In genomic region chr4:24892278-24892677, GRCh38 we compare ENCODE assay signal across 29 cellular contexts.
"Had no signal": no experiment of that assay in that cellular context is flagged by ENCODE, and none has a peak within 500 bp of the region (broad histone marks: within the 10 kb centered on the region; RNA-seq: fewer than 3 reads in every experiment).

No MANE protein-coding gene starts in this region.

- H3K27me3 Mint-ChIP-seq: dendritic cell treated with granulocyte-macrophage colony-stimulating factor and Interleukin-4, amounts not matched to agents 40 ng/mL and 50 ng/mL, for 4 days had no signal

- H3K4me3 ChIP-seq: colonic mucosa, coronary artery, dorsolateral prefrontal cortex, esophagus muscularis mucosa, esophagus squamous epithelium, gastrocnemius medialis, gastroesophageal sphincter, heart left ventricle, heart right ventricle, hepatocyte had no signal

- H3K27ac ChIP-seq: colonic mucosa, coronary artery, dorsolateral prefrontal cortex, epithelial cell of prostate, esophagus muscularis mucosa, esophagus squamous epithelium, foreskin keratinocyte, gastrocnemius medialis, gastroesophageal sphincter, heart left ventricle, heart right ventricle, hepatocyte had no signal

- H3K9me3 ChIP-seq: colonic mucosa, esophagus muscularis mucosa, esophagus squamous epithelium, gastrocnemius medialis, gastroesophageal sphincter, heart left ventricle, heart right ventricle had no signal

- H3K36me3 ChIP-seq: colonic mucosa, esophagus squamous epithelium, gastrocnemius medialis had no signal

- H3K27ac Mint-ChIP-seq: dendritic cell treated with granulocyte-macrophage colony-stimulating factor and Interleukin-4, amounts not matched to agents 40 ng/mL and 50 ng/mL, for 4 days; effector memory CD8-positive, alpha-beta T cell; endodermal cell had no signal

- H3K4me3 Mint-ChIP-seq: dendritic cell treated with granulocyte-macrophage colony-stimulating factor and Interleukin-4, amounts not matched to agents 40 ng/mL and 50 ng/mL, for 4 days; effector memory CD8-positive, alpha-beta T cell; endodermal cell had no signal

- DNase-seq: colonic mucosa; cortex of kidney; dermis blood vessel endothelial cell; dorsolateral prefrontal cortex; effector CD4-positive, alpha-beta T cell; effector CD8-positive, alpha-beta T cell; effector memory CD4-positive, alpha-beta T cell; effector memory CD8-positive, alpha-beta T cell; endodermal cell; erythroblast; esophagus squamous epithelium; foreskin fibroblast; foreskin keratinocyte; foreskin melanocyte; gastrocnemius medialis; glutamatergic neuron; head of caudate nucleus; heart left ventricle; heart right ventricle had no signal

- H3K4me1 ChIP-seq: colonic mucosa, foreskin keratinocyte, gastrocnemius medialis, heart left ventricle, heart right ventricle had no signal

- FAIRE-seq: endometrium, endothelial cell of umbilical vein, frontal cortex had no signal

- ATAC-seq: effector memory CD8-positive, alpha-beta T cell; esophagus mucosa; foreskin keratinocyte; gastrocnemius medialis; gastroesophageal sphincter; heart left ventricle; heart right ventricle had no signal

- H2AFZ ChIP-seq: hepatocyte had no signal

- H3K9me3 Mint-ChIP-seq: dendritic cell treated with granulocyte-macrophage colony-stimulating factor and Interleukin-4, amounts not matched to agents 40 ng/mL and 50 ng/mL, for 4 days; effector memory CD8-positive, alpha-beta T cell; endodermal cell had no signal

- H3K27me3 ChIP-seq: colonic mucosa, dorsolateral prefrontal cortex, esophagus muscularis mucosa, esophagus squamous epithelium, foreskin keratinocyte, gastrocnemius medialis, gastroesophageal sphincter, heart left ventricle, heart right ventricle, hepatocyte had no signal

- H3K4me2 ChIP-seq: hepatocyte had no signal

- H3K79me2 ChIP-seq: hepatocyte had no signal
